In the genomic region with DNA sequence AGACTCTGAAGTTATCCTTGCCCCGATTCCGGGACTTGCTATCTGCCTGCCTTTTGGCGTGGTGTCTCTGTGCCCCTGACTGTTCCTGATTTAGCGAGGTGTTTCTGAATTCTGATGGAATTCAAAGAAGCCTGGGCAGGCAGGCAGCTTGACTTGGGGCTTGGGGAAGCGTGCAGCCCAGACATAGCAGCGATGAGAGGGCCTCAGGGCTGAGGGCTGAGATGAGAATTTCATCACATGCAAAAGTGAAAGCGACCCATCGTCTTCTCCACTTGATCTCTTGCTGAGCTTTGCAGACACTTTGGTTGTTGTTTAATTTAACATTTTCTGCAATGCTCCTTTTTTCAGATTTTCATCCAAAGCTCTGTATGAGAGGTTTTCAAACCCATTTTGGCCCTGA, we compare ENCODE assay signal across 11 cellular contexts. TPM values are rescaled to one million over a fixed set of nuclear protein-coding genes. Genes with fewer than 3 reads are reported as not detected.
DNase-seq lines count a peak whose midpoint lies in the region; ATAC-seq and TF ChIP-seq lines count a peak whose summit lies in the region.
"Had no signal": no experiment of that assay in that cellular context is flagged by ENCODE, and none has a peak within 500 bp of the region (broad histone marks: within the 10 kb centered on the region; RNA-seq: fewer than 3 reads in every experiment).

No MANE protein-coding gene starts in this region.

- no peak overlapping the region for H3K27ac Mint-ChIP-seq in T-cell
- H3K27ac Mint-ChIP-seq: stimulated activated naive B cell treated with anti-CD40 and anti-IgM and Interleukin-4, amounts not matched to agents 10 μg/mL and 1 μg/mL and 100 μg/mL, for 72 hours had no signal

- H3K4me3 Mint-ChIP-seq in T-cell, result peak overlapping the region; percentile 63 to 85 (median 70)
- H3K4me3 Mint-ChIP-seq: stimulated activated naive B cell treated with anti-CD40 and anti-IgM and Interleukin-4, amounts not matched to agents 10 μg/mL and 1 μg/mL and 100 μg/mL, for 72 hours had no signal

- H3K4me3 ChIP-seq in fibroblast of pulmonary artery (replicated peaks; ENCODE audit: low read depth, low read length), result no peak overlapping the region

- peaks cover 28 to 40% (median 34%) of the 10 kb centered on the region in 3 donors for H3K4me1 Mint-ChIP-seq in T-cell

- H3K36me3 Mint-ChIP-seq in T-cell, result no peaks in the 10 kb centered on the region
- H3K36me3 Mint-ChIP-seq: stimulated activated naive B cell treated with anti-CD40 and anti-IgM and Interleukin-4, amounts not matched to agents 10 μg/mL and 1 μg/mL and 100 μg/mL, for 72 hours had no signal

- ATAC-seq in T-cell (replicated peaks in 1 of 4) (peak; percentile 20 to 33 (median 23)), GM18861 (IDR thresholded peaks at IDR 0.05; ENCODE audit: unreplicated experiment) (no peak), GM18520 (IDR thresholded peaks at IDR 0.05; ENCODE audit: unreplicated experiment) (no peak)

- CTCF ChIA-PET in T-cell (lab: Charles Lee), result interaction anchor here (0.6 to 0.8 kb wide), 3 partner anchors 205 to 565 kb away, joined by 3 to 5 read pairs (median 3); no protein-coding TSS in a partner anchor

- no peaks in the 10 kb centered on the region for H3K9me3 Mint-ChIP-seq in T-cell
- H3K9me3 Mint-ChIP-seq: stimulated activated naive B cell treated with anti-CD40 and anti-IgM and Interleukin-4, amounts not matched to agents 10 μg/mL and 1 μg/mL and 100 μg/mL, for 72 hours had no signal

- peak; percentile 8 for DNase-seq in stimulated activated CD4-positive, alpha-beta T cell treated with anti-CD3 and anti-CD28 coated beads, Interleukin-4, amount 100 ng/mL, for 1 hour
- DNase-seq in stimulated activated CD4-positive, alpha-beta T cell treated with anti-CD3 and anti-CD28 coated beads, Interleukin-4, amount 100 ng/mL, for 4 hours, result no peak
- peak in 3 of 34 experiments; percentile 2 to 7 (median 5) for DNase-seq in T-cell
- peak; percentile 30 for DNase-seq in fibroblast of pulmonary artery (ENCODE audit: low read depth)
- no peak for DNase-seq in activated gamma-delta T cell (lab: John Stamatoyannopoulos, UW)
- no peak for DNase-seq in putamen (ENCODE audit: low spot score)
- DNase-seq: cerebellar nuclear complex; RPMI8226; stimulated activated naive B cell treated with anti-CD40 and anti-IgM and Interleukin-4, amounts not matched to agents 10 μg/mL and 1 μg/mL and 100 μg/mL, for 72 hours had no signal

- H3K27me3 Mint-ChIP-seq in T-cell, result peaks cover 48 to 55% of the 10 kb centered on the region in 2 donors

- POLR2A ChIA-PET in T-cell (lab: Charles Lee), result interaction anchor here in 1 of 2 donors (0.6 kb wide), 2 partner anchors 11 to 555 kb away, joined by 3 to 4 read pairs; no protein-coding TSS in a partner anchor

- no peak for TF ChIP-seq CTCF in fibroblast of pulmonary artery (IDR thresholded peaks at IDR 0.05; ENCODE audit: low read length, missing control alignments)

RNA-seq across cellular contexts. Expression of gene TCF7L2, which starts 57.8 kb away (rescaled TPM):
- 1 to 10 TPM; 2.6 to 6.2 (median 3.3) TPM for total RNA-seq in T-cell

Comparison
In these comparisons a context has a peak if more than half of its experiments do, and no peak if none do; other contexts are left out.
1. DNase-seq: peak in stimulated activated CD4-positive, alpha-beta T cell treated with anti-CD3 and anti-CD28 coated beads, Interleukin-4, amount 100 ng/mL, for 1 hour (single experiment) and fibroblast of pulmonary artery (single experiment); none in stimulated activated CD4-positive, alpha-beta T cell treated with anti-CD3 and anti-CD28 coated beads, Interleukin-4, amount 100 ng/mL, for 4 hours (0 of 2), activated gamma-delta T cell (single experiment) and putamen (single experiment).
2. ATAC-seq: peak in T-cell (4 of 4); none in GM18861 (single experiment) and GM18520 (single experiment).